8 cellular contexts compared by ENCODE assay signal in genomic region chr1:53220171-53220961, GRCh38. TPM values are rescaled to one million over a fixed set of nuclear protein-coding genes. Genes with fewer than 3 reads are reported as not detected.
DNase-seq lines count a peak whose midpoint lies in the region; ATAC-seq, FAIRE-seq and TF ChIP-seq lines count a peak whose summit lies in the region.

Gene CZIB, minus strand, starts transcription at chr1:53220634. Its CDS starts 59 bp downstream, at chr1:53220575.

- H2AFZ ChIP-seq in SU-DHL-6 (ENCODE audit: low read depth, low read length, severe bottlenecking), result peak within 1 kb of the TSS; percentile 54

- H3K36me3 ChIP-seq in SU-DHL-6 (ENCODE audit: low read length), result no peaks in the 10 kb centered on the region
- no peaks in the 10 kb centered on the region for H3K36me3 ChIP-seq in pancreas
- peaks cover under 1 to 32% (median 20%) of the 10 kb centered on the region in 3 donors for H3K36me3 ChIP-seq in tibial artery

- DNase-seq in GM10266 (ENCODE audit: extremely low spot score) (peak; percentile 90), NCI-H1105 treated with DMSO at 0.1 percent for 48 hours (lab: John Stamatoyannopoulos, UW) (peak; percentile 93), Right ventricle myocardium inferior (ENCODE audit: missing footprints) (peak; percentile 98), pancreas (peak; percentile 93 to 99 (median 95)), tibial artery (peak; percentile 91 to 96)
- DNase-seq in activated naive CD8-positive, alpha-beta T cell treated with anti-CD3 and anti-CD28 coated beads, Interleukin-2, amount 50 U/mL, for 16 hours (ENCODE audit: low read depth, low spot score), result peak; percentile 90

- H3K9me3 ChIP-seq in SU-DHL-6 (ENCODE audit: insufficient read depth, low read length) (no peaks in the 10 kb centered on the region), pancreas (no peaks in the 10 kb centered on the region), tibial artery (no peaks in the 10 kb centered on the region)

- TF ChIP-seq CTCF in GM10266 (IDR thresholded peaks at IDR 0.05; ENCODE audit: control insufficient read depth, insufficient read depth, low read depth, missing control alignments), result no peak
- no peak for TF ChIP-seq CTCF in SU-DHL-6 (IDR thresholded peaks at IDR 0.05; ENCODE audit: insufficient read depth, low read length, poor library complexity, severe bottlenecking)
- no peak for TF ChIP-seq CTCF in pancreas (IDR thresholded peaks at IDR 0.05)
- no peak for TF ChIP-seq CTCF in tibial artery (IDR thresholded peaks at IDR 0.05)

- H3F3A ChIP-seq in SU-DHL-6 (ENCODE audit: insufficient read depth), result 0 out of 2 replicates have a peak, but pooled peaks cover 11% of the 10 kb centered on the region

- WGBS in pancreas, 2 donors, result 0 to 1% methylated on average over 51 to 61 of the region's 61 CpGs

- H3K4me3 ChIP-seq in SU-DHL-6 (ENCODE audit: insufficient read depth, low read length, poor library complexity, severe bottlenecking), result peak within 1 kb of the TSS; percentile 65
- H3K4me3 ChIP-seq in pancreas, result peak within 1 kb of the TSS; percentile 51 to 100 (median 64)
- H3K4me3 ChIP-seq in tibial artery, result peak within 1 kb of the TSS; percentile 82 to 88

- H3K27me3 ChIP-seq in SU-DHL-6 (ENCODE audit: low read length) (no peaks in the 10 kb centered on the region), pancreas (no peaks in the 10 kb centered on the region), tibial artery (no peaks in the 10 kb centered on the region)

- FAIRE-seq in pancreas (lab: Jason Lieb, UNC), result no peak

- H3K27ac ChIP-seq in SU-DHL-6 (ENCODE audit: low read depth, low read length), result peak within 1 kb of the TSS; percentile 70
- H3K27ac ChIP-seq in pancreas, result peak within 1 kb of the TSS; percentile 82 to 98 (median 91)
- H3K27ac ChIP-seq in tibial artery, result peak within 1 kb of the TSS; percentile 94 to 97

- H3K9ac ChIP-seq in SU-DHL-6 (ENCODE audit: low read length), result peak within 1 kb of the TSS; percentile 72

- intact Hi-C loops in Right ventricle myocardium inferior (cut with DNase I), result loop anchor here (10.0 kb wide), 1 partner anchor 1166 kb away; the partner anchor contains the start of genes BTF3L4 and TXNDC12
- intact Hi-C loops in pancreas (cut with DNase I), result no loop called here
- intact Hi-C loops in tibial artery (cut with DNase I; ENCODE audit: low total_unique reads), result no loop called here

- H3K4me2 ChIP-seq in SU-DHL-6 (ENCODE audit: low read depth, low read length, poor library complexity, severe bottlenecking), result peak within 1 kb of the TSS; percentile 74

- H3K4me1 ChIP-seq in pancreas (peaks cover 0 to 10% (median 3%) of the 10 kb centered on the region in 3 donors), tibial artery (peaks cover 0 to 19% (median 11%) of the 10 kb centered on the region in 4 donors)

- no peaks in the 10 kb centered on the region for H4K20me1 ChIP-seq in SU-DHL-6 (ENCODE audit: low read depth, low read length)

- H3K79me2 ChIP-seq in SU-DHL-6 (ENCODE audit: insufficient read depth, low read length), result peaks cover 9% of the 10 kb centered on the region

- ATAC-seq in HG02642 (IDR thresholded peaks at IDR 0.05; ENCODE audit: poor library complexity, unreplicated experiment) (peak; percentile 92), Right ventricle myocardium inferior (peak; percentile 98), pancreas (peak; percentile 95 to 99 (median 98))

- no peaks in the 10 kb centered on the region for H3K9me2 ChIP-seq in SU-DHL-6 (replicated peaks; ENCODE audit: insufficient read depth, low read length)

RNA-seq across cellular contexts. Expression of gene CZIB, which starts in this region (rescaled TPM):
- total RNA-seq in Right ventricle myocardium inferior (60.7 TPM), pancreas (10 to 100 TPM; 12.1 to 28.4 (median 16.2) TPM)
- 10 to 100 TPM; 40.6 to 66.9 TPM for polyA plus RNA-seq in pancreas

Comparison
In these comparisons a context has a peak if more than half of its experiments do, and no peak if none do; other contexts are left out.
1. Peak in every context shown above with its lines: DNase-seq, ATAC-seq, H3K4me3 ChIP-seq and H3K27ac ChIP-seq.